8 cellular contexts compared by ENCODE assay signal in genomic region chr14:106844608-106845285, GRCh38.
DNase-seq lines count a peak whose midpoint lies in the region; ATAC-seq and TF ChIP-seq lines count a peak whose summit lies in the region.

No MANE protein-coding gene starts in this region.

- ATAC-seq in GM21367 (IDR thresholded peaks at IDR 0.05; ENCODE audit: unreplicated experiment), result peak; percentile 34
- no peak for ATAC-seq in HG03469 (IDR thresholded peaks at IDR 0.05; ENCODE audit: unreplicated experiment)

- no peak overlapping the region for H2BK120ac ChIP-seq in trophoblast cell (ENCODE audit: insufficient read depth, low read length, poor library complexity)

- no peaks in the 10 kb centered on the region for H3K4me1 ChIP-seq in trophoblast cell (ENCODE audit: control insufficient read depth in 1 of 2, insufficient read depth in 2 of 2, low read length in 2 of 2)

- H4K8ac ChIP-seq in trophoblast cell (ENCODE audit: low read depth, low read length), result no peak overlapping the region

- no peaks in the 10 kb centered on the region for H3K79me2 ChIP-seq in trophoblast cell (ENCODE audit: control insufficient read depth, insufficient read depth, low read length, poor library complexity)

- no peak overlapping the region for H2BK5ac ChIP-seq in trophoblast cell (ENCODE audit: low read depth, low read length, poor library complexity)

- H3K18ac ChIP-seq in trophoblast cell (ENCODE audit: low read length), result no peak overlapping the region

- H3K4ac ChIP-seq in trophoblast cell (ENCODE audit: low read depth, low read length), result no peak overlapping the region

- H3K9me3 Mint-ChIP-seq in CD14-positive monocyte, result peaks cover 0 to 1% (median 0%) of the 10 kb centered on the region in 7 donors
- no peaks in the 10 kb centered on the region for H3K9me3 Mint-ChIP-seq in activated CD4-positive, alpha-beta T cell treated with anti-CD3 and anti-CD28 coated beads, Interleukin-2, amount 10 ng/mL, durations not matched to agents 7 days and 5 days

- no peak for TF ChIP-seq CTCF in CD14-positive monocyte (IDR thresholded peaks at IDR 0.05)
- no peak for TF ChIP-seq CTCF in NB4 (IDR thresholded peaks at IDR 0.05; ENCODE audit: low read depth, low read length)
- TF ChIP-seq CTCF in epithelial cell of proximal tubule (conservative IDR thresholded peaks at IDR 0.05; ENCODE audit: low read depth, low read length), result no peak

- no CpG with 5 or more reads among the region's 56 CpGs for WGBS in trophoblast cell (ENCODE audit: extremely low coverage, insufficient coverage, insufficient read length)

- no peaks in the 10 kb centered on the region for H3K36me3 Mint-ChIP-seq in CD14-positive monocyte
- no peaks in the 10 kb centered on the region for H3K36me3 Mint-ChIP-seq in activated CD4-positive, alpha-beta T cell treated with anti-CD3 and anti-CD28 coated beads, Interleukin-2, amount 10 ng/mL, durations not matched to agents 7 days and 5 days (ENCODE audit: low read depth)

- H3K36me3 ChIP-seq in trophoblast cell (ENCODE audit: control insufficient read depth in 1 of 2, insufficient read depth in 2 of 2, low read length in 2 of 2), result no peaks in the 10 kb centered on the region

- no peaks in the 10 kb centered on the region for H3K79me1 ChIP-seq in trophoblast cell (ENCODE audit: low read length)

- H3K14ac ChIP-seq in trophoblast cell (ENCODE audit: low read length), result no peak overlapping the region

- no peak overlapping the region for H4K91ac ChIP-seq in trophoblast cell (ENCODE audit: low read depth, low read length)

- H3K4me3 ChIP-seq in NB4 (ENCODE audit: low read depth, low read length), result peak overlapping the region; percentile 82
- H3K4me3 ChIP-seq in epithelial cell of proximal tubule (ENCODE audit: low read depth, low read length), result peak overlapping the region; percentile 68
- H3K4me3 ChIP-seq in trophoblast cell (ENCODE audit: low read depth, low read length), result no peak overlapping the region

- H3K27ac Mint-ChIP-seq in CD14-positive monocyte, result peak overlapping the region; percentile 92 to 97 (median 95)
- peak overlapping the region; percentile 84 for H3K27ac Mint-ChIP-seq in activated CD4-positive, alpha-beta T cell treated with anti-CD3 and anti-CD28 coated beads, Interleukin-2, amount 10 ng/mL, durations not matched to agents 7 days and 5 days

- intact Hi-C loops in CD14-positive monocyte (cut with micrococcal nuclease), result no loop called here

- H3K27me3 ChIP-seq in trophoblast cell (ENCODE audit: insufficient read depth, low read length), result no peaks in the 10 kb centered on the region

- H3K4me1 Mint-ChIP-seq in CD14-positive monocyte, result peaks cover 50% of the 10 kb centered on the region
- peaks cover 36% of the 10 kb centered on the region for H3K4me1 Mint-ChIP-seq in activated CD4-positive, alpha-beta T cell treated with anti-CD3 and anti-CD28 coated beads, Interleukin-2, amount 10 ng/mL, durations not matched to agents 7 days and 5 days

- CTCF ChIA-PET in activated CD4-positive, alpha-beta T cell treated with anti-CD3 and anti-CD28 coated beads, Interleukin-2, amount 10 ng/mL, durations not matched to agents 7 days and 5 days (lab: Charles Lee), result interaction anchor here (1.1 to 6.3 kb wide), 5 partner anchors 13 to 54 kb away, joined by 3 to 53 read pairs (median 8); no protein-coding TSS in a partner anchor

- no peak overlapping the region for H2AK5ac ChIP-seq in trophoblast cell (ENCODE audit: low read length)

- H3K9me3 ChIP-seq in trophoblast cell (ENCODE audit: insufficient read depth, low read depth, low read length), result peaks cover 52% of the 10 kb centered on the region

- no peak overlapping the region for H3K9ac ChIP-seq in trophoblast cell (ENCODE audit: low read length)

- DNase-seq in CD14-positive monocyte (ENCODE audit: low spot score) (peak; percentile 84), NB4 (ENCODE audit: low read depth) (peak; percentile 85), epithelial cell of proximal tubule (ENCODE audit: low read depth) (no peak), trophoblast cell (peak; percentile 48 to 52), NK-92 (lab: John Stamatoyannopoulos, UW; ENCODE audit: unreplicated experiment) (no peak)
- DNase-seq in activated CD4-positive, alpha-beta T cell treated with anti-CD3 and anti-CD28 coated beads, Interleukin-2, amount 10 ng/mL, durations not matched to agents 7 days and 5 days, result peak; percentile 68

- no peak overlapping the region for H3K27ac ChIP-seq in trophoblast cell (ENCODE audit: low read depth, low read length)

- peaks cover 4 to 7% (median 6%) of the 10 kb centered on the region in 3 donors for H3K27me3 Mint-ChIP-seq in CD14-positive monocyte (ENCODE audit: low read depth in 3 of 3)
- peaks cover 7% of the 10 kb centered on the region for H3K27me3 Mint-ChIP-seq in activated CD4-positive, alpha-beta T cell treated with anti-CD3 and anti-CD28 coated beads, Interleukin-2, amount 10 ng/mL, durations not matched to agents 7 days and 5 days

- peak overlapping the region; percentile 95 to 98 for H3K4me3 Mint-ChIP-seq in CD14-positive monocyte
- H3K4me3 Mint-ChIP-seq in activated CD4-positive, alpha-beta T cell treated with anti-CD3 and anti-CD28 coated beads, Interleukin-2, amount 10 ng/mL, durations not matched to agents 7 days and 5 days, result peak overlapping the region; percentile 81

- no peak overlapping the region for H2BK12ac ChIP-seq in trophoblast cell (ENCODE audit: low read length)

- POLR2A ChIA-PET in activated CD4-positive, alpha-beta T cell treated with anti-CD3 and anti-CD28 coated beads, Interleukin-2, amount 10 ng/mL, durations not matched to agents 7 days and 5 days (lab: Charles Lee), result no interaction called here

- TF ChIP-seq POLR2A in NB4 (IDR thresholded peaks at IDR 0.05; ENCODE audit: extremely low read depth, insufficient read length), result peak; percentile 56

- H2AFZ ChIP-seq in trophoblast cell (ENCODE audit: insufficient read depth, low read length, poor library complexity), result no peak overlapping the region

- no peak overlapping the region for H3K23ac ChIP-seq in trophoblast cell (ENCODE audit: low read length)

- H4K12ac ChIP-seq in trophoblast cell (ENCODE audit: low read depth, low read length), result no peak overlapping the region

- H3K4me2 ChIP-seq in trophoblast cell (ENCODE audit: low read length), result no peak overlapping the region

Comparison
In these comparisons a context has a peak if more than half of its experiments do, and no peak if none do; other contexts are left out.
1. DNase-seq: peak in CD14-positive monocyte (single experiment), NB4 (single experiment), activated CD4-positive, alpha-beta T cell treated with anti-CD3 and anti-CD28 coated beads, Interleukin-2, amount 10 ng/mL, durations not matched to agents 7 days and 5 days (single experiment) and trophoblast cell (2 of 2); none in epithelial cell of proximal tubule (single experiment) and NK-92 (single experiment).